ENCODE assay signal across 2 cellular contexts in the genomic region with DNA sequence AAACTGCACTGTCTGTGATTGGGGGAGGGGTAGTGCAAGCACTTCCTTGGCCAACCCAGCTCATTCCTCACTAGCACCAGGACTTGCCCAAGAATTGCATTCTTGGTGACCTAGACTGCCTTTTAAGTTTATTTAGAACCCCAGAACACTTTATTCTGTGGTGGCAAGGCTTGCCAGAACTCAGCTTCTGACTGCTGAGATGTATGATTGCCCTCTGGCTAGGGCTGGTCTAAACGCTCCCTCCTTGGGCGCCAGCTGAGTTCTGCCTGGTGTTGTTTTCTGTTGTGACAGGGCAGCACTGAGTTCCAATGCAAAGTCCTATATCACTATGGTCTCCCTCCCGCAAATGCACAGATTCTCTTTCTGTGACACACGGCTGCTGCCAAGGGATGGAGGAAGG.
TF ChIP-seq lines count a peak whose summit lies in the region.

No MANE protein-coding gene starts in this region.

TF ChIP-seq in SK-N-SH treated with all-trans-retinoic acid at 6 μM for 48 hours, 23 proteins besides CTCF, POLR2A, EP300 and RAD21 (continued from another document):
- no peak for TF ChIP-seq CSRNP3 (CRISPR knock-in tag; IDR thresholded peaks at IDR 0.05)
- no peak for TF ChIP-seq TOX (CRISPR knock-in tag; IDR thresholded peaks at IDR 0.05; ENCODE audit: borderline replicate concordance)
- TF ChIP-seq RARB (CRISPR knock-in tag; IDR thresholded peaks at IDR 0.05) = no peak
- TF ChIP-seq ZNF70 (CRISPR knock-in tag; IDR thresholded peaks at IDR 0.05) = no peak
- TF ChIP-seq BACH2 (CRISPR knock-in tag; IDR thresholded peaks at IDR 0.05; ENCODE audit: borderline replicate concordance) = no peak
- TF ChIP-seq ZNF8 (CRISPR knock-in tag; IDR thresholded peaks at IDR 0.05) = no peak
- TF ChIP-seq ZFP3 (CRISPR knock-in tag; IDR thresholded peaks at IDR 0.05) = no peak
- TF ChIP-seq PPARA (CRISPR knock-in tag; IDR thresholded peaks at IDR 0.05; ENCODE audit: borderline replicate concordance) = no peak
- TF ChIP-seq, protein P1, sequence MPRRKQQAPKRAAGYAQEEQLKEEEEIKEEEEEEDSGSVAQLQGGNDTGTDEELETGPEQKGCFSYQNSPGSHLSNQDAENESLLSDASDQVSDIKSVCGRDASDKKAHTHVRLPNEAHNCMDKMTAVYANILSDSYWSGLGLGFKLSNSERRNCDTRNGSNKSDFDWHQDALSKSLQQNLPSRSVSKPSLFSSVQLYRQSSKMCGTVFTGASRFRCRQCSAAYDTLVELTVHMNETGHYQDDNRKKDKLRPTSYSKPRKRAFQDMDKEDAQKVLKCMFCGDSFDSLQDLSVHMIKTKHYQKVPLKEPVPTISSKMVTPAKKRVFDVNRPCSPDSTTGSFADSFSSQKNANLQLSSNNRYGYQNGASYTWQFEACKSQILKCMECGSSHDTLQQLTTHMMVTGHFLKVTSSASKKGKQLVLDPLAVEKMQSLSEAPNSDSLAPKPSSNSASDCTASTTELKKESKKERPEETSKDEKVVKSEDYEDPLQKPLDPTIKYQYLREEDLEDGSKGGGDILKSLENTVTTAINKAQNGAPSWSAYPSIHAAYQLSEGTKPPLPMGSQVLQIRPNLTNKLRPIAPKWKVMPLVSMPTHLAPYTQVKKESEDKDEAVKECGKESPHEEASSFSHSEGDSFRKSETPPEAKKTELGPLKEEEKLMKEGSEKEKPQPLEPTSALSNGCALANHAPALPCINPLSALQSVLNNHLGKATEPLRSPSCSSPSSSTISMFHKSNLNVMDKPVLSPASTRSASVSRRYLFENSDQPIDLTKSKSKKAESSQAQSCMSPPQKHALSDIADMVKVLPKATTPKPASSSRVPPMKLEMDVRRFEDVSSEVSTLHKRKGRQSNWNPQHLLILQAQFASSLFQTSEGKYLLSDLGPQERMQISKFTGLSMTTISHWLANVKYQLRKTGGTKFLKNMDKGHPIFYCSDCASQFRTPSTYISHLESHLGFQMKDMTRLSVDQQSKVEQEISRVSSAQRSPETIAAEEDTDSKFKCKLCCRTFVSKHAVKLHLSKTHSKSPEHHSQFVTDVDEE (CRISPR knock-in tag; IDR thresholded peaks at IDR 0.05) = no peak
- no peak for TF ChIP-seq OSR1 (CRISPR knock-in tag; IDR thresholded peaks at IDR 0.05)
TF ChIP-seq in SK-N-SH treated with all-trans-retinoic acid at 6 μM for 48 hours: peak in this region for 0.

TF ChIP-seq in SK-N-SH, 30 proteins besides CTCF, POLR2A, EP300 and RAD21 (continued from another document):
- TF ChIP-seq, protein P2, sequence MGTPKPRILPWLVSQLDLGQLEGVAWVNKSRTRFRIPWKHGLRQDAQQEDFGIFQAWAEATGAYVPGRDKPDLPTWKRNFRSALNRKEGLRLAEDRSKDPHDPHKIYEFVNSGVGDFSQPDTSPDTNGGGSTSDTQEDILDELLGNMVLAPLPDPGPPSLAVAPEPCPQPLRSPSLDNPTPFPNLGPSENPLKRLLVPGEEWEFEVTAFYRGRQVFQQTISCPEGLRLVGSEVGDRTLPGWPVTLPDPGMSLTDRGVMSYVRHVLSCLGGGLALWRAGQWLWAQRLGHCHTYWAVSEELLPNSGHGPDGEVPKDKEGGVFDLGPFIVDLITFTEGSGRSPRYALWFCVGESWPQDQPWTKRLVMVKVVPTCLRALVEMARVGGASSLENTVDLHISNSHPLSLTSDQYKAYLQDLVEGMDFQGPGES (IDR thresholded peaks at IDR 0.05; ENCODE audit: low read depth, low read length) = no peak
- TF ChIP-seq FOXJ3 (CRISPR knock-in tag; IDR thresholded peaks at IDR 0.05) (no peak), CHD2 (IDR thresholded peaks at IDR 0.05; ENCODE audit: low read length, partially characterized antibody) (no peak), RCOR1 (IDR thresholded peaks at IDR 0.05; ENCODE audit: low read length) (no peak), JUND (IDR thresholded peaks at IDR 0.05) (no peak), TEAD4 (IDR thresholded peaks at IDR 0.05; ENCODE audit: borderline replicate concordance, insufficient read depth) (no peak), GATA2 (CRISPR knock-in tag; IDR thresholded peaks at IDR 0.05) (no peak), TAF1 (IDR thresholded peaks at IDR 0.05; ENCODE audit: borderline replicate concordance, low read depth, low read length) (no peak), NRF1 (IDR thresholded peaks at IDR 0.05; ENCODE audit: low read depth, low read length) (no peak), PBX3 (IDR thresholded peaks at IDR 0.05) (no peak), ELF1 (IDR thresholded peaks at IDR 0.05) (no peak)
